8 cellular contexts compared by ENCODE assay signal in the genomic region with DNA sequence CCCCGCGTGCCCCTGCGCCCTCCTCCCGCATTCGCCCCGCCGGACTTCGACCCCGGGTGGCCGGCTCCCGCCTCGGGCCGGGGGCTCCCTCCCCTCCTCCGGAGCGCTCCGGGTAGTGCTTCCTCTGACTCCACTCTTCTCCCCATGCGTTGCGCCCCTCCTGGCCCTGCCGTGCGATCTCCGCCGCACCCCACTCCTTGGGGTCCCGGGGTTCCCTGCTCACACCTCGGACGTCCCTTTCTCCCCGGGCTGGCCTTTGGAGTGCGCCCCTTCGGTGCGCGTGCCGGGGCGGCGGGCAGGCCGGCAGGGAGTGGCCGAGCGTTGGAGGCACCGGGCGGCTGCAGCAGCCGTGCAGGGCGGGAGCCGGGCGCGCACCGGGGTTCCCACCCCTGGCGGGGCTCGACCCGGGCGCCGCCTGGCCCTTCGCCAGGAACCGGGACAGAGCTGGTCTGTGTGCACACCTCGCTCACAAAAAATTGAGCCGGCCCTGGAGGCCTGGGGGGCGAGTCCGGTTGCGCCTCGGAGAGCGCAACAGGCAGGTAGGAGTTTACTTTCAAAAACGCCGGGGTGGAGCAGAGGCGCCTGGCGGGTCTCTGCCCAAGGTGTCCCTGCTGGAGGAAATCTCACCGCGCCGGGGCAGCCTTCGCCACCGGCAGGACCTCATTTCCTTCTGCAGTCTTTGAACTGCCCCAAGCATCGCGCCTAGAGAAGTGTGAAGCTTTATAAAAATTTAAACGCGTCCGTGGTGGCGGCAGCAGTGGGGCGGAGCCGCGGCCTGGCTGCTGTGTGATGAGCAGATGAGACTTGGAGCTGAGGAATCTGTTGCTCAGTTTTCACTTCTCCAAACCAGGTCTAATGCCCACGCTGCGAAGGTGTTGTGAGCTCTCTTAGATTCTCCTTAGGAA. TPM values are rescaled to one million over a fixed set of nuclear protein-coding genes. Genes with fewer than 3 reads are reported as not detected.
DNase-seq lines count a peak whose midpoint lies in the region; ATAC-seq and TF ChIP-seq lines count a peak whose summit lies in the region.

No MANE protein-coding gene starts in this region.

- H3K4me3 ChIP-seq in NB4 (ENCODE audit: low read depth, low read length) (peak overlapping the region; percentile 66), esophagus muscularis mucosa (peak overlapping the region; percentile 86 to 94 (median 94)), uterus (peak overlapping the region; percentile 59 to 89)

- no peaks in the 10 kb centered on the region for H3K9me3 Mint-ChIP-seq in activated B cell treated with CpG ODN at 0.5 μM for 24 hours
- peaks cover 2 to 26% (median 10%) of the 10 kb centered on the region in 7 donors for H3K9me3 Mint-ChIP-seq in naive B cell

- H3K36me3 Mint-ChIP-seq in activated B cell treated with CpG ODN at 0.5 μM for 24 hours (ENCODE audit: low read depth) (no peaks in the 10 kb centered on the region), naive B cell (peaks cover 0 to 20% of the 10 kb centered on the region in 2 donors)

- POLR2A ChIA-PET in activated B cell treated with CpG ODN at 0.5 μM for 24 hours (lab: Charles Lee) = no interaction called here

- H3K36me3 ChIP-seq in esophagus muscularis mucosa (no peaks in the 10 kb centered on the region), uterus (no peaks in the 10 kb centered on the region)

- peaks cover 20 to 46% (median 38%) of the 10 kb centered on the region in 4 donors for H3K4me1 ChIP-seq in esophagus muscularis mucosa
- H3K4me1 ChIP-seq in uterus = peaks cover 0 to 4% of the 10 kb centered on the region in 2 donors

- H3K27me3 Mint-ChIP-seq in activated B cell treated with CpG ODN at 0.5 μM for 24 hours = peaks cover 25% of the 10 kb centered on the region
- H3K27me3 Mint-ChIP-seq in naive B cell = peaks cover 28 to 32% (median 30%) of the 10 kb centered on the region in 3 donors

- TF ChIP-seq EP300 in esophagus muscularis mucosa (IDR thresholded peaks at IDR 0.05) = no peak

- CTCF ChIA-PET in activated B cell treated with CpG ODN at 0.5 μM for 24 hours (lab: Charles Lee) = no interaction called here

- H3K9me3 ChIP-seq in esophagus muscularis mucosa (peaks cover 0 to 21% (median 12%) of the 10 kb centered on the region in 4 donors), uterus (no peaks in the 10 kb centered on the region)

- no peak overlapping the region for H3K27ac Mint-ChIP-seq in activated B cell treated with CpG ODN at 0.5 μM for 24 hours
- H3K27ac Mint-ChIP-seq in naive B cell = no peak overlapping the region

- H3K27me3 ChIP-seq in esophagus muscularis mucosa (no peaks in the 10 kb centered on the region), uterus (no peaks in the 10 kb centered on the region)

- no peak for TF ChIP-seq CTCF in GM13977 (IDR thresholded peaks at IDR 0.05; ENCODE audit: extremely low read depth, insufficient read depth, missing control alignments)
- TF ChIP-seq CTCF in NB4 (IDR thresholded peaks at IDR 0.05; ENCODE audit: low read depth, low read length) = no peak
- no peak for TF ChIP-seq CTCF in activated B cell treated with CpG ODN at 0.5 μM for 24 hours (IDR thresholded peaks at IDR 0.05)
- peak in 2 of 3 experiments; percentile 9 to 29 for TF ChIP-seq CTCF in esophagus muscularis mucosa (IDR thresholded peaks at IDR 0.05)
- TF ChIP-seq CTCF in uterus (IDR thresholded peaks at IDR 0.05) = no peak

- intact Hi-C loops in activated B cell treated with CpG ODN at 0.5 μM for 24 hours (cut with micrococcal nuclease) (no loop called here), esophagus muscularis mucosa (cut with DNase I) (no loop called here), uterus (cut with DNase I; ENCODE audit: low total_unique reads) (no loop called here)

- in situ Hi-C loops in GM13977 (cut with MboI; ENCODE audit: low pct_unique_long_range_greater_than_20kb, low sequenced_read_pairs, unreplicated experiment) = no loop called here

- peak overlapping the region; percentile 81 to 89 (median 83) for H3K27ac ChIP-seq in esophagus muscularis mucosa (replicated peaks in 1 of 4)
- H3K27ac ChIP-seq in uterus = peak overlapping the region; percentile 76 to 78

- WGBS in esophagus muscularis mucosa = 0% methylated on average over 50 of the region's 78 CpGs

- ATAC-seq in HG02759 (IDR thresholded peaks at IDR 0.05; ENCODE audit: unreplicated experiment) = peak; percentile 70
- peak; percentile 25 for ATAC-seq in activated B cell treated with CpG ODN at 0.5 μM for 24 hours (ENCODE audit: low read depth)
- peak in 1 of 2 donors; percentile 30 for ATAC-seq in naive B cell (ENCODE audit: low read depth in 2 of 2)

- DNase-seq in AG08395 (ENCODE audit: low spot score) (peak; percentile 46), GM13977 (ENCODE audit: low spot score) (peak; percentile 82), NB4 (ENCODE audit: low read depth) (peak; percentile 82), activated B cell treated with CpG ODN at 0.5 μM for 24 hours (no peak), esophagus muscularis mucosa (ENCODE audit: extremely low spot score) (peak; percentile 92), naive B cell (no peak), uterus (peak; percentile 26 to 39)

- H3K4me1 Mint-ChIP-seq in activated B cell treated with CpG ODN at 0.5 μM for 24 hours (peaks cover 12% of the 10 kb centered on the region), naive B cell (peaks cover 7 to 11% (median 10%) of the 10 kb centered on the region in 3 donors)

- H3K4me3 Mint-ChIP-seq in activated B cell treated with CpG ODN at 0.5 μM for 24 hours (peak overlapping the region; percentile 80), naive B cell (peak overlapping the region; percentile 20 to 87 (median 78))

- TF ChIP-seq POLR2A in NB4 (IDR thresholded peaks at IDR 0.05; ENCODE audit: extremely low read depth, insufficient read length) (no peak), esophagus muscularis mucosa (IDR thresholded peaks at IDR 0.05; ENCODE audit: low read depth) (no peak), uterus (IDR thresholded peaks at IDR 0.05) (no peak)

RNA-seq across cellular contexts. Expression of gene VANGL1, which starts 0.7 kb away (rescaled TPM):
- total RNA-seq in activated B cell treated with CpG ODN at 0.5 μM for 24 hours (0.46 and 1.2 TPM in 2 replicates), esophagus muscularis mucosa (10 to 100 TPM in 1 of 4 donors, 1 to 10 TPM in 3; 6.3 to 11.7 (median 8.1) TPM), uterus (10 to 100 TPM in 2 of 4 donors, 1 to 10 TPM in 2; 2.8 to 22.3 (median 11.9) TPM)
- under 1 TPM in 5 of 6 donors, not detected in 1; 0.09 to 0.55 (median 0.24) TPM for polyA plus RNA-seq in naive B cell (ENCODE audit: low read depth in 6 of 6)

Comparison
In these comparisons a context has a peak if more than half of its experiments do, and no peak if none do; other contexts are left out.
1. DNase-seq: peak in AG08395 (single experiment), GM13977 (single experiment), NB4 (single experiment), esophagus muscularis mucosa (single experiment) and uterus (2 of 2); none in activated B cell treated with CpG ODN at 0.5 μM for 24 hours (single experiment) and naive B cell (single experiment).
2. CTCF ChIP-seq: peak in esophagus muscularis mucosa (2 of 3); none in GM13977 (single experiment), NB4 (single experiment), activated B cell treated with CpG ODN at 0.5 μM for 24 hours (single experiment) and uterus (0 of 4).
3. Peak in every context shown above with its lines, with median percentiles within 50 percentile points of each other: H3K4me3 ChIP-seq.